Comparison of ENCODE assay signal across 20 cellular contexts in the genomic region with DNA sequence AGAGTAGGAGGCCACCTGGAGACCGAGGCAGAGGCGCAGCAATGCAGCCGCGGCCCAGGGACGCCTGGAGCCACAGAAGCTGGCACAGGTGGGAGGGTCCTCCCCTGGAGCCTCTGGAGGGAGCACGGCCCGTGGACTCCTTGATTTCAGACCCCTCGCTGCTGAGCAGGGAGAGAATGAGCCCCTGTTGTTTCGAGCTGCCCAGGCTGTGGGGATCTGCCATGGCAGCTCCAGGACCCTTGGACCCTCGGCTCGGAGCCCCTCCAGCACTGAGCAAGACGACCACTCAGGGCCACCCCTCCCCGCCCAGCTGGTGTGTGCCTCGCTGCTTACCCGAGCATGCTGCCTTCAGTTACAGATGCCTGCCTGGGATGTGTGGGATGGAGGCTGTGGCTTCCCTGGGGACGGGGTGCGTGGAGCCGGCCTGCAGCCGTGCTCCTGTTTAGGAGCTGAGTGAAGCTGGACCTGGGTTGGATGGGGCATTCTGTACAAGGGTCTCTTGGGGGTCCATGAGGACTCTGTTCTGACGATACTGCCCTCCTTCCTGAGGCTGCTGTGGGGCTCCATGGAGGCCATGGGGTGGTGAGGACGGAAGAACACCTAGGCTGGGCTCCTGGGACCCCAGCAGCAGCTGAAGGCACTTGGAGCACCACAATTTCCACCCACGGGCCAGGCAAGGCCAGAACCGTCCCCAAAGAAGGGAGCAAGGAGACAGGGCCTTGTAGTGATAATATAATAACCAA.
DNase-seq lines count a peak whose midpoint lies in the region; ATAC-seq and TF ChIP-seq lines count a peak whose summit lies in the region.
"Had no signal": no experiment of that assay in that cellular context is flagged by ENCODE, and none has a peak within 500 bp of the region (broad histone marks: within the 10 kb centered on the region; RNA-seq: fewer than 3 reads in every experiment).

No MANE protein-coding gene starts in this region.

- no peak overlapping the region for H3K4me3 ChIP-seq in Caco-2 (ENCODE audit: low read depth, low read length)
- no peak overlapping the region for H3K4me3 ChIP-seq in Peyer's patch

- no peak overlapping the region for H3K4me3 Mint-ChIP-seq in Caco-2 (ENCODE audit: unreplicated experiment)
- no peak overlapping the region for H3K4me3 Mint-ChIP-seq in glutamatergic neuron (ENCODE audit: unreplicated experiment)
- H3K4me3 Mint-ChIP-seq: activated CD8-positive, alpha-beta T cell treated with anti-CD3 and anti-CD28 coated beads for 36 hours; CD4-positive, alpha-beta T cell; natural killer cell; WTC11 had no signal

- TF ChIP-seq CTCF in Caco-2 (IDR thresholded peaks at IDR 0.05; ENCODE audit: insufficient read depth in 1 of 2, low read depth in 1 of 2, low read length in 1 of 2, severe bottlenecking in 1 of 2, unreplicated experiment in 1 of 2), result no peak
- no peak for TF ChIP-seq CTCF in Peyer's patch (IDR thresholded peaks at IDR 0.05)
- TF ChIP-seq CTCF in glutamatergic neuron (IDR thresholded peaks at IDR 0.05; ENCODE audit: partially characterized antibody, unreplicated experiment), result no peak

- intact Hi-C loops in Caco-2 (cut with micrococcal nuclease; ENCODE audit: unreplicated experiment), result no loop called here

- H3K9me3 Mint-ChIP-seq in Caco-2 (ENCODE audit: unreplicated experiment) (no peaks in the 10 kb centered on the region), glutamatergic neuron (ENCODE audit: unreplicated experiment) (peaks cover 23% of the 10 kb centered on the region)
- H3K9me3 Mint-ChIP-seq: activated CD8-positive, alpha-beta T cell treated with anti-CD3 and anti-CD28 coated beads for 36 hours; CD4-positive, alpha-beta T cell; natural killer cell; WTC11 had no signal

- POLR2A ChIA-PET in Caco-2 (lab: Charles Lee), result no interaction called here

- BruUV-seq in Caco-2 (replicated peaks; lab: Mats Ljungman, UMichigan), result no TSS peak

- DNase-seq in Caco-2 (no peak), Peyer's patch (peak in 2 of 3 donors; percentile 31 to 39), glutamatergic neuron (no peak), iPS-NIHi11 (ENCODE audit: low spot score) (no peak), A172 (ENCODE audit: low spot score) (no peak)
- peak; percentile 15 for DNase-seq in stimulated activated CD8-positive, alpha-beta memory T cell treated with anti-CD3 and anti-CD28 coated beads, Interleukin-4, amount 100 ng/mL, for 48 hours
- DNase-seq: activated CD8-positive, alpha-beta T cell treated with anti-CD3 and anti-CD28 coated beads for 36 hours; activated T-cell treated with anti-CD3 and anti-CD28 coated beads for 4 hours; cerebellar nuclear complex; islet precursor cell; natural killer cell; NCI-H1092 treated with DMSO at 0.1 percent for 48 hours; NCI-H187 treated with DMSO at 0.1 percent for 48 hours; NCI-H524 treated with DMSO at 0.1 percent for 48 hours; stimulated activated CD4-positive, alpha-beta T cell treated with anti-CD3 and anti-CD28 coated beads, Interleukin-1b, Interleukin-23, amount 100 ng/mL, for 48 hours; T1000 had no signal

- TF ChIP-seq POLR2A in Peyer's patch (IDR thresholded peaks at IDR 0.05), result no peak

- CTCF ChIA-PET in Caco-2 (lab: Charles Lee), result no interaction called here

- peaks cover 6% of the 10 kb centered on the region for H3K36me3 Mint-ChIP-seq in Caco-2 (ENCODE audit: insufficient read depth, unreplicated experiment)
- H3K36me3 Mint-ChIP-seq in glutamatergic neuron (ENCODE audit: unreplicated experiment), result no peaks in the 10 kb centered on the region
- H3K36me3 Mint-ChIP-seq: brain, natural killer cell, WTC11 had no signal

- H3K27me3 Mint-ChIP-seq in Caco-2 (ENCODE audit: insufficient read depth, unreplicated experiment) (peaks cover 11% of the 10 kb centered on the region), glutamatergic neuron (ENCODE audit: unreplicated experiment) (peaks cover 22% of the 10 kb centered on the region)

- no peaks in the 10 kb centered on the region for H3K36me3 ChIP-seq in Caco-2 (ENCODE audit: control insufficient read depth, insufficient read depth, low read length)
- no peaks in the 10 kb centered on the region for H3K36me3 ChIP-seq in Peyer's patch

- H3K4me1 Mint-ChIP-seq in Caco-2 (ENCODE audit: low read depth, unreplicated experiment), result peaks cover 5% of the 10 kb centered on the region
- H3K4me1 Mint-ChIP-seq in glutamatergic neuron (ENCODE audit: low read depth, unreplicated experiment), result peaks cover 27% of the 10 kb centered on the region

- H3K9me3 ChIP-seq in Caco-2 (no peaks in the 10 kb centered on the region), Peyer's patch (no peaks in the 10 kb centered on the region)

- H3K27ac Mint-ChIP-seq in Caco-2 (ENCODE audit: unreplicated experiment) (peak overlapping the region; percentile 39), glutamatergic neuron (ENCODE audit: unreplicated experiment) (peak overlapping the region; percentile 81)
- H3K27ac Mint-ChIP-seq: activated CD8-positive, alpha-beta T cell treated with anti-CD3 and anti-CD28 coated beads for 36 hours; CD4-positive, alpha-beta T cell; natural killer cell; WTC11 had no signal

- H3K27me3 ChIP-seq in Caco-2 (replicated peaks; ENCODE audit: control insufficient read depth, insufficient read depth, low read length) (no peaks in the 10 kb centered on the region), Peyer's patch (peaks cover 0 to 8% of the 10 kb centered on the region in 2 donors)

- no peak for ATAC-seq in GM21367 (IDR thresholded peaks at IDR 0.05; ENCODE audit: unreplicated experiment)
- ATAC-seq: activated CD8-positive, alpha-beta T cell treated with anti-CD3 and anti-CD28 coated beads for 36 hours; natural killer cell; WTC11 had no signal

- H3K27ac ChIP-seq in Peyer's patch, result no peak overlapping the region

- H3K4me1 ChIP-seq in Caco-2 (no peaks in the 10 kb centered on the region), Peyer's patch (peaks cover 0 to 9% (median 4%) of the 10 kb centered on the region in 4 donors)

Comparison
In these comparisons a context has a peak if more than half of its experiments do, and no peak if none do; other contexts are left out.
1. DNase-seq: peak in Peyer's patch (2 of 3) and stimulated activated CD8-positive, alpha-beta memory T cell treated with anti-CD3 and anti-CD28 coated beads, Interleukin-4, amount 100 ng/mL, for 48 hours (single experiment); none in Caco-2 (0 of 2), glutamatergic neuron (single experiment), iPS-NIHi11 (single experiment) and A172 (single experiment).